ENCODE assay signal across 27 cellular contexts in genomic region chr9:88819471-88819870, GRCh38.
"Had no signal": no experiment of that assay in that cellular context is flagged by ENCODE, and none has a peak within 500 bp of the region (broad histone marks: within the 10 kb centered on the region; RNA-seq: fewer than 3 reads in every experiment).

No MANE protein-coding gene starts in this region.

- H3K4me3 Mint-ChIP-seq: effector memory CD8-positive, alpha-beta T cell; naive thymus-derived CD4-positive, alpha-beta T cell; nephron progenitor cell; stimulated activated memory B cell treated with anti-CD40 and anti-IgM and Interleukin-4, amounts not matched to agents 10 μg/mL and 1 μg/mL and 100 μg/mL, for 72 hours had no signal

- H3K27ac Mint-ChIP-seq: effector memory CD8-positive, alpha-beta T cell; naive thymus-derived CD4-positive, alpha-beta T cell; stimulated activated memory B cell treated with anti-CD40 and anti-IgM and Interleukin-4, amounts not matched to agents 10 μg/mL and 1 μg/mL and 100 μg/mL, for 72 hours had no signal

- H3K9me3 Mint-ChIP-seq: effector memory CD8-positive, alpha-beta T cell; nephron progenitor cell had no signal

- DNase-seq: cortex of kidney; effector memory CD8-positive, alpha-beta T cell; erythroblast; esophagus squamous epithelium; heart left ventricle; hippocampal formation; left cardiac atrium; left lung; midbrain; naive thymus-derived CD4-positive, alpha-beta T cell; nephron progenitor cell; occipital lobe; ovary; posterior cingulate gyrus; psoas muscle; right cardiac atrium; sigmoid colon; spleen; stimulated activated CD4-positive, alpha-beta T cell treated with anti-CD3 and anti-CD28 coated beads, Interleukin-4, amount 100 ng/mL, for 4 hours; stimulated activated naive CD8-positive, alpha-beta T cell treated with anti-CD3 and anti-CD28 coated beads, Interleukin-15, Interleukin-2, amounts not matched to agents 100 U/mL and 50 U/mL, for 24 hours; substantia nigra; testis; tibial artery; upper lobe of left lung had no signal

- H3K36me3 ChIP-seq: esophagus squamous epithelium, gastroesophageal sphincter, heart left ventricle, left lung, ovary, sigmoid colon, spleen, tibial artery, upper lobe of left lung had no signal

- H3K27me3 ChIP-seq: foreskin keratinocyte, gastroesophageal sphincter, ovary, sigmoid colon, testis, tibial artery, upper lobe of left lung had no signal

- H3K4me1 Mint-ChIP-seq: stimulated activated memory B cell treated with anti-CD40 and anti-IgM and Interleukin-4, amounts not matched to agents 10 μg/mL and 1 μg/mL and 100 μg/mL, for 72 hours had no signal

- H3K4me1 ChIP-seq: foreskin keratinocyte, left lung, psoas muscle, spleen, testis had no signal

- H3K27ac ChIP-seq: esophagus squamous epithelium, foreskin keratinocyte, gastroesophageal sphincter, heart left ventricle, left lung, ovary, psoas muscle, sigmoid colon, spleen, testis, tibial artery, upper lobe of left lung had no signal

- H3K4me3 ChIP-seq: esophagus squamous epithelium, gastroesophageal sphincter, heart left ventricle, left lung, ovary, psoas muscle, sigmoid colon, spleen, testis, tibial artery, upper lobe of left lung had no signal

- H3K36me3 Mint-ChIP-seq: naive thymus-derived CD4-positive, alpha-beta T cell; stimulated activated memory B cell treated with anti-CD40 and anti-IgM and Interleukin-4, amounts not matched to agents 10 μg/mL and 1 μg/mL and 100 μg/mL, for 72 hours had no signal

- H3K9me3 ChIP-seq: esophagus squamous epithelium, gastroesophageal sphincter, ovary, testis, tibial artery, upper lobe of left lung had no signal
